8 cellular contexts compared by ENCODE assay signal in genomic region chr1:143884532-143884931, GRCh38.
A peak's percentile ranks its signal among the peaks of the same experiment; 100 is the strongest.
DNase-seq lines count a peak whose midpoint lies in the region; ATAC-seq and TF ChIP-seq lines count a peak whose summit lies in the region.
"Not testable (repeated sequence)": the region's sequence is repeated elsewhere in the genome, so short reads cannot be mapped to it uniquely, and the experiment has no call there.

No MANE protein-coding gene starts in this region.

- H3K4me3 ChIP-seq in HUES64 (ENCODE audit: low read length): peak overlapping the region; percentile 34
- peak overlapping the region; percentile 20 for H3K4me3 ChIP-seq in kidney epithelial cell (ENCODE audit: low read depth, low read length)
- not testable (repeated sequence) for H3K4me3 ChIP-seq in aorta (ENCODE audit: low read length in 2 of 2)

- not testable (repeated sequence) for H3K36me3 ChIP-seq in HUES64 (ENCODE audit: insufficient read depth, low read length); kidney epithelial cell (ENCODE audit: control insufficient read depth, insufficient read depth, low read length); aorta (ENCODE audit: control insufficient read depth in 1 of 2, insufficient read depth in 2 of 2, low read length in 1 of 2)

- DNase-seq in activated CD8-positive, alpha-beta T cell treated with anti-CD3 and anti-CD28 coated beads for 36 hours: peak; percentile 47
- not testable (repeated sequence) for DNase-seq in kidney epithelial cell (ENCODE audit: low read depth)
- peak; percentile 42 for DNase-seq in stimulated activated CD4-positive, alpha-beta T cell treated with anti-CD3 and anti-CD28 coated beads, Interleukin-12 subunit alpha, Interleukin-12 subunit beta, amount 100 ng/mL, for 4 hours
- peak; percentile 26 to 78 for DNase-seq in aorta

- H3K4me1 ChIP-seq in HUES64 (ENCODE audit: insufficient read depth, low read length); aorta (ENCODE audit: control insufficient read depth in 1 of 2, insufficient read depth in 2 of 2, low read length in 2 of 2): not testable (repeated sequence)

- H3K27ac Mint-ChIP-seq in activated CD8-positive, alpha-beta T cell treated with anti-CD3 and anti-CD28 coated beads for 36 hours; brain: not testable (repeated sequence)

- not testable (repeated sequence) for H3K27ac ChIP-seq in HUES64 (ENCODE audit: low read depth, low read length); aorta (ENCODE audit: low read depth in 1 of 2, low read length in 2 of 2)

- H3K36me3 Mint-ChIP-seq in activated CD8-positive, alpha-beta T cell treated with anti-CD3 and anti-CD28 coated beads for 36 hours (ENCODE audit: low read depth); brain: not testable (repeated sequence)

- H3K9me3 ChIP-seq in HUES64 (ENCODE audit: insufficient read depth, low read depth, low read length); aorta (ENCODE audit: control insufficient read depth, low read length): not testable (repeated sequence)

- H3K9me3 Mint-ChIP-seq in activated CD8-positive, alpha-beta T cell treated with anti-CD3 and anti-CD28 coated beads for 36 hours; brain: not testable (repeated sequence)

- H3K4me1 Mint-ChIP-seq in activated CD8-positive, alpha-beta T cell treated with anti-CD3 and anti-CD28 coated beads for 36 hours (ENCODE audit: low read depth); brain: not testable (repeated sequence)

- ATAC-seq in GM19043 (IDR thresholded peaks at IDR 0.05; ENCODE audit: low read depth, unreplicated experiment) (peak; percentile 67), HG02759 (IDR thresholded peaks at IDR 0.05; ENCODE audit: unreplicated experiment) (peak; percentile 92), aorta (ENCODE audit: low FRiP score) (peak; percentile 93)
- ATAC-seq in activated CD8-positive, alpha-beta T cell treated with anti-CD3 and anti-CD28 coated beads for 36 hours: peak; percentile 88

- POLR2A ChIA-PET in activated CD8-positive, alpha-beta T cell treated with anti-CD3 and anti-CD28 coated beads for 36 hours (lab: Charles Lee): not testable (repeated sequence)

- CTCF ChIA-PET in activated CD8-positive, alpha-beta T cell treated with anti-CD3 and anti-CD28 coated beads for 36 hours (lab: Charles Lee): not testable (repeated sequence)

- H3K4me3 Mint-ChIP-seq in activated CD8-positive, alpha-beta T cell treated with anti-CD3 and anti-CD28 coated beads for 36 hours: peak overlapping the region; percentile 54
- H3K4me3 Mint-ChIP-seq in brain: peak overlapping the region; percentile 76 to 84 (median 82)

- WGBS in HUES64: 1% methylated on average over 20 of the region's 38 CpGs
- 0 to 1% methylated on average over 15 to 28 of the region's 38 CpGs for WGBS in aorta, 2 donors

- not testable (repeated sequence) for H3K9ac ChIP-seq in HUES64 (ENCODE audit: low read depth, low read length)

- intact Hi-C loops in activated CD8-positive, alpha-beta T cell treated with anti-CD3 and anti-CD28 coated beads for 36 hours (cut with micrococcal nuclease); aorta (cut with DNase I): not testable (repeated sequence)

- not testable (repeated sequence) for H3K27me3 ChIP-seq in HUES64 (ENCODE audit: insufficient read depth, low read length); kidney epithelial cell (ENCODE audit: control insufficient read depth, insufficient read depth, low read length); aorta (ENCODE audit: control insufficient read depth in 1 of 2, insufficient read depth in 2 of 2, low read length in 1 of 2)

- H3K27me3 Mint-ChIP-seq in activated CD8-positive, alpha-beta T cell treated with anti-CD3 and anti-CD28 coated beads for 36 hours; brain: not testable (repeated sequence)

- TF ChIP-seq CTCF in activated CD8-positive, alpha-beta T cell treated with anti-CD3 and anti-CD28 coated beads for 36 hours (IDR thresholded peaks at IDR 0.05): peak; percentile 55
- peak; percentile 58 to 71 for TF ChIP-seq CTCF in brain (conservative IDR thresholded peaks at IDR 0.05)
- not testable (repeated sequence) for TF ChIP-seq CTCF in kidney epithelial cell (IDR thresholded peaks at IDR 0.05; ENCODE audit: insufficient read depth, low read length, poor library complexity, severe bottlenecking)
